21 cellular contexts compared by ENCODE assay signal in the genomic region with DNA sequence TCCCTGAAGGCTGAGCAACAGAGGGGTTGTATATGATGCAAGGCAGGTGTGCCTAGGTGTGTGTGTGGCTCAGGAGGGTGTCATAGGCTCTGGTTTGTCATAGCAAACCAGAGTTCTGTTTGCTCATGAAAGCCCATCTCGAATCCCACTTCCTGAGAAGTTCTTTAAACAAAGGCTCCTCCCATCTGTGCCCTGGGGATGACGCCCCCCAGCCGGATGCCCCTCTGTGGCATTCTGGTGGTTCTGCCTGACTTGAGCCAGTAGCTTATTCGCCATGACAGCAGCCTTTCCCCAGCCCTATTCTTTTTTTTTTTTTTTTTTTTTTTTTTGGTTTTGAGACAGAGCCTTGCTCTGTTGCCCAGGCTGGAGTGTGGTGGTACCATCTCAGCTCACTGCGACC.
"Had no signal": no experiment of that assay in that cellular context is flagged by ENCODE, and none has a peak within 500 bp of the region (broad histone marks: within the 10 kb centered on the region; RNA-seq: fewer than 3 reads in every experiment).

No MANE protein-coding gene starts in this region.

- DNase-seq: cortex of kidney; dorsolateral prefrontal cortex; effector CD8-positive, alpha-beta T cell; immature natural killer cell; left lung; lower lobe of right lung; right lobe of liver; stimulated activated CD4-positive, alpha-beta T cell treated with anti-CD3 and anti-CD28 coated beads, Interleukin-15, amount 100 ng/mL, for 24 hours; stimulated activated CD4-positive, alpha-beta T cell treated with anti-CD3 and anti-CD28 coated beads, Interleukin-1b, Interleukin-23, amount 100 ng/mL, for 48 hours; stimulated activated CD4-positive, alpha-beta T cell treated with anti-CD3 and anti-CD28 coated beads, Interleukin-4, amount 100 ng/mL, for 24 hours; stimulated activated naive CD8-positive, alpha-beta T cell treated with anti-CD3 and anti-CD28 coated beads, Interleukin-15, amount 100 ng/mL, for 72 hours; testis; transverse colon had no signal

- H3K4me3 Mint-ChIP-seq: immature natural killer cell; memory B cell; mesothelial cell of epicardium; natural killer cell treated with Interleukin-12 subunit alpha and Interleukin-12 subunit beta and Interleukin-15 and Interleukin-18, amount 100 ng/mL, for 72 hours; stimulated activated memory B cell treated with anti-CD40 and anti-IgM and Interleukin-4, amounts not matched to agents 10 μg/mL and 1 μg/mL and 100 μg/mL, for 72 hours; stimulated activated naive CD8-positive, alpha-beta T cell treated with anti-CD3 and anti-CD28 coated beads, Interleukin-15, amount 100 ng/mL, for 72 hours had no signal

- H3K27ac Mint-ChIP-seq: immature natural killer cell; memory B cell; mesothelial cell of epicardium; natural killer cell treated with Interleukin-12 subunit alpha and Interleukin-12 subunit beta and Interleukin-15 and Interleukin-18, amount 100 ng/mL, for 72 hours; stimulated activated memory B cell treated with anti-CD40 and anti-IgM and Interleukin-4, amounts not matched to agents 10 μg/mL and 1 μg/mL and 100 μg/mL, for 72 hours had no signal

- H3K27me3 Mint-ChIP-seq: memory B cell; natural killer cell treated with Interleukin-12 subunit alpha and Interleukin-12 subunit beta and Interleukin-15 and Interleukin-18, amount 100 ng/mL, for 72 hours; stimulated activated memory B cell treated with anti-CD40 and anti-IgM and Interleukin-4, amounts not matched to agents 10 μg/mL and 1 μg/mL and 100 μg/mL, for 72 hours; stimulated activated naive CD8-positive, alpha-beta T cell treated with anti-CD3 and anti-CD28 coated beads, Interleukin-15, amount 100 ng/mL, for 72 hours had no signal

- H3K79me2 ChIP-seq: parathyroid adenoma had no signal

- H3K4me1 Mint-ChIP-seq: mesothelial cell of epicardium; stimulated activated memory B cell treated with anti-CD40 and anti-IgM and Interleukin-4, amounts not matched to agents 10 μg/mL and 1 μg/mL and 100 μg/mL, for 72 hours; stimulated activated naive CD8-positive, alpha-beta T cell treated with anti-CD3 and anti-CD28 coated beads, Interleukin-15, amount 100 ng/mL, for 72 hours had no signal

- H3K9me3 ChIP-seq: left lung, lower lobe of right lung, prostate gland, right lobe of liver, testis, transverse colon had no signal

- H3K27me3 ChIP-seq: dorsolateral prefrontal cortex, left lung, right lobe of liver, testis, transverse colon had no signal

- H3K9ac ChIP-seq: parathyroid adenoma had no signal

- H3K27ac ChIP-seq: dorsolateral prefrontal cortex, left lung, lower lobe of right lung, parathyroid adenoma, prostate gland, right lobe of liver, testis, transverse colon had no signal

- H3K4me1 ChIP-seq: left lung, lower lobe of right lung, parathyroid adenoma, prostate gland, right lobe of liver, transverse colon had no signal

- H3K4me3 ChIP-seq: dorsolateral prefrontal cortex, left lung, lower lobe of right lung, prostate gland, right lobe of liver, testis, transverse colon had no signal

- ATAC-seq: left lung; lower lobe of right lung; natural killer cell treated with Interleukin-12 subunit alpha and Interleukin-12 subunit beta and Interleukin-15 and Interleukin-18, amount 100 ng/mL, for 72 hours; right lobe of liver; stimulated activated memory B cell treated with anti-CD40 and anti-IgM and Interleukin-4, amounts not matched to agents 10 μg/mL and 1 μg/mL and 100 μg/mL, for 72 hours; stimulated activated naive CD8-positive, alpha-beta T cell treated with anti-CD3 and anti-CD28 coated beads, Interleukin-15, amount 100 ng/mL, for 72 hours had no signal

- H2AFZ ChIP-seq: parathyroid adenoma had no signal

- H3K9me3 Mint-ChIP-seq: immature natural killer cell; memory B cell; mesothelial cell of epicardium; natural killer cell treated with Interleukin-12 subunit alpha and Interleukin-12 subunit beta and Interleukin-15 and Interleukin-18, amount 100 ng/mL, for 72 hours; stimulated activated memory B cell treated with anti-CD40 and anti-IgM and Interleukin-4, amounts not matched to agents 10 μg/mL and 1 μg/mL and 100 μg/mL, for 72 hours; stimulated activated naive CD8-positive, alpha-beta T cell treated with anti-CD3 and anti-CD28 coated beads, Interleukin-15, amount 100 ng/mL, for 72 hours had no signal

- FAIRE-seq: frontal cortex, keratinocyte had no signal

- H3K36me3 Mint-ChIP-seq: immature natural killer cell had no signal
